In genomic region chr1:240174734-240175133, GRCh38 we compare ENCODE assay signal across 19 cellular contexts.
"Had no signal": no experiment of that assay in that cellular context is flagged by ENCODE, and none has a peak within 500 bp of the region (broad histone marks: within the 10 kb centered on the region; RNA-seq: fewer than 3 reads in every experiment).

No MANE protein-coding gene starts in this region.

- H3K4me3 ChIP-seq: colonic mucosa, gastroesophageal sphincter, heart left ventricle, ovary, psoas muscle, skin epidermis, thoracic aorta, upper lobe of right lung had no signal

- H3K4me1 ChIP-seq: colonic mucosa, gastroesophageal sphincter, heart left ventricle, psoas muscle, upper lobe of right lung had no signal

- H3K27me3 ChIP-seq: brain microvascular endothelial cell, colonic mucosa, gastroesophageal sphincter, heart left ventricle, ovary, upper lobe of right lung had no signal

- H3K36me3 ChIP-seq: brain microvascular endothelial cell, colonic mucosa, gastroesophageal sphincter, heart left ventricle, ovary, thoracic aorta, upper lobe of right lung had no signal

- DNase-seq: activated CD4-positive, alpha-beta T cell treated with anti-CD3 and anti-CD28 coated beads, Interleukin-2, amount 10 ng/mL, durations not matched to agents 24 days and 14 days; activated CD8-positive, alpha-beta T cell treated with anti-CD3 and anti-CD28 coated beads for 36 hours; activated naive CD4-positive, alpha-beta T cell treated with anti-CD3 and anti-CD28 coated beads for 36 hours; activated T-cell treated with anti-CD3 and anti-CD28 coated beads, Interleukin-2, amount 50 U/mL, for 4 hours; aorta; brain microvascular endothelial cell; colonic mucosa; heart left ventricle; mesendoderm; naive thymus-derived CD8-positive, alpha-beta T cell; ovary; psoas muscle; right cardiac atrium; stimulated activated naive CD8-positive, alpha-beta T cell treated with anti-CD3 and anti-CD28 coated beads, Interleukin-15, amount 100 ng/mL, for 72 hours; T1000; upper lobe of right lung had no signal

- H3K27ac ChIP-seq: brain microvascular endothelial cell, colonic mucosa, gastroesophageal sphincter, heart left ventricle, ovary, psoas muscle, skin epidermis, thoracic aorta, upper lobe of right lung had no signal

- H3K9me3 ChIP-seq: colonic mucosa, gastroesophageal sphincter, heart left ventricle, ovary, psoas muscle, thoracic aorta, upper lobe of right lung had no signal
